ENCODE assay signal across 18 cellular contexts in the genomic region with DNA sequence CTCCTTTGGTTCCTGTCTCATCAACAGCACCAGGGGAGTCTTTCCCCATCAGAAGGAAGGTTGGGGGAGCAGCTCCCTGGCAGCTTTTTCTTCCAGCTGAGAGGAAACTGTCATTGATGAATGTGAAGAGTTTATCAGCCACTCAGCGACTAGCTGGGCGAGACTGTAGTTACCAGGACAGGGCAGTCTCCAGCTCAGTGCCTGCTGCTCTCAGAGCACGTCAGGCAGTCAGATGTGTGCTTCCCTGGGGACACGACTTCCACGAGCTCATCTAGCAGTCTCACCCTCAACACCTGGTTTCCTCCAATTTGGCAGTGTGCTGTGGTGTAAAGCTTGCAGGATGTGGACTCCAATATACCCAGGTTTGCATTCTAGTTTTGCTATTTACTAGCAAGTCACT. TPM values are rescaled to one million over a fixed set of nuclear protein-coding genes. Genes with fewer than 3 reads are reported as not detected.
DNase-seq lines count a peak whose midpoint lies in the region; ATAC-seq and TF ChIP-seq lines count a peak whose summit lies in the region.
"Had no signal": no experiment of that assay in that cellular context is flagged by ENCODE, and none has a peak within 500 bp of the region (broad histone marks: within the 10 kb centered on the region; RNA-seq: fewer than 3 reads in every experiment).

No MANE protein-coding gene starts in this region.

- H3K27me3 ChIP-seq in right cardiac atrium (ENCODE audit: control insufficient read depth, insufficient read depth) (no peaks in the 10 kb centered on the region), suprapubic skin (no peaks in the 10 kb centered on the region)
- H3K27me3 ChIP-seq: pancreas had no signal

- H3K27me3 Mint-ChIP-seq in activated T-cell treated with anti-CD3 and anti-CD28 coated beads, Interleukin-2, amount 50 U/mL, for 72 hours (ENCODE audit: low read depth) = no peaks in the 10 kb centered on the region
- H3K27me3 Mint-ChIP-seq: IgD-negative memory B cell, type B pancreatic cell had no signal

- peak overlapping the region; percentile 17 for H3K27ac Mint-ChIP-seq in activated T-cell treated with anti-CD3 and anti-CD28 coated beads, Interleukin-2, amount 50 U/mL, for 72 hours
- H3K27ac Mint-ChIP-seq: activated CD8-positive, alpha-beta T cell treated with anti-CD3 and anti-CD28 coated beads, Interleukin-2, amount 10 ng/mL, durations not matched to agents 7 days and 5 days; activated naive CD4-positive, alpha-beta T cell treated with anti-CD3 and anti-CD28 coated beads for 36 hours; IgD-negative memory B cell; type B pancreatic cell had no signal

- no peak for TF ChIP-seq POLR2A in suprapubic skin (IDR thresholded peaks at IDR 0.05)

- no peak overlapping the region for H3K4me3 Mint-ChIP-seq in activated T-cell treated with anti-CD3 and anti-CD28 coated beads, Interleukin-2, amount 50 U/mL, for 72 hours
- H3K4me3 Mint-ChIP-seq: activated CD8-positive, alpha-beta T cell treated with anti-CD3 and anti-CD28 coated beads, Interleukin-2, amount 10 ng/mL, durations not matched to agents 7 days and 5 days; activated naive CD4-positive, alpha-beta T cell treated with anti-CD3 and anti-CD28 coated beads for 36 hours; type B pancreatic cell had no signal

- no peaks in the 10 kb centered on the region for H3K4me1 Mint-ChIP-seq in activated T-cell treated with anti-CD3 and anti-CD28 coated beads, Interleukin-2, amount 50 U/mL, for 72 hours (ENCODE audit: low read depth)

- TF ChIP-seq CTCF in astrocyte of the spinal cord (IDR thresholded peaks at IDR 0.05; ENCODE audit: low read depth, low read length) = no peak
- TF ChIP-seq CTCF in suprapubic skin (IDR thresholded peaks at IDR 0.05) = no peak

- H3K4me3 ChIP-seq in astrocyte of the spinal cord (ENCODE audit: low read depth, low read length) (no peak overlapping the region), right cardiac atrium (ENCODE audit: low read length) (no peak overlapping the region), suprapubic skin (no peak overlapping the region)
- H3K4me3 ChIP-seq: lung, pancreas had no signal

- TF ChIP-seq EP300 in suprapubic skin (IDR thresholded peaks at IDR 0.05) = no peak

- H3K9me3 Mint-ChIP-seq in activated T-cell treated with anti-CD3 and anti-CD28 coated beads, Interleukin-2, amount 50 U/mL, for 72 hours = no peaks in the 10 kb centered on the region
- H3K9me3 Mint-ChIP-seq: activated naive CD4-positive, alpha-beta T cell treated with anti-CD3 and anti-CD28 coated beads for 36 hours; IgD-negative memory B cell; type B pancreatic cell had no signal

- intact Hi-C loops in right cardiac atrium (cut with DNase I) = no loop called here

- no peak for DNase-seq in activated T-cell treated with anti-CD3 and anti-CD28 coated beads, Interleukin-2, amount 50 U/mL, for 72 hours
- DNase-seq in activated T-cell treated with anti-CD3 and anti-CD28 coated beads for 4 hours (no peak), astrocyte of the spinal cord (ENCODE audit: low read depth, low spot score) (peak; percentile 19), right cardiac atrium (peak in 1 of 3 donors; percentile 62), suprapubic skin (ENCODE audit: low spot score in 2 of 2) (peak; percentile 40 to 54), CD1c-positive myeloid dendritic cell (ENCODE audit: extremely low spot score) (no peak), NCI-H2196 treated with DMSO at 0.1 percent for 48 hours (lab: John Stamatoyannopoulos, UW; ENCODE audit: unreplicated experiment) (no peak)
- DNase-seq: activated CD8-positive, alpha-beta T cell treated with anti-CD3 and anti-CD28 coated beads, Interleukin-2, amount 10 ng/mL, durations not matched to agents 7 days and 5 days; activated naive CD4-positive, alpha-beta T cell treated with anti-CD3 and anti-CD28 coated beads for 36 hours; NCI-H1436 treated with DMSO at 0.1 percent for 48 hours; NCI-H774; pancreas; SIG-M5 had no signal

- in situ Hi-C loops in astrocyte of the spinal cord (cut with HindIII; ENCODE audit: low sequenced_read_pairs) = no loop called here

- no peaks in the 10 kb centered on the region for H3K9me3 ChIP-seq in right cardiac atrium (ENCODE audit: control insufficient read depth, low read length)
- H3K9me3 ChIP-seq in suprapubic skin = no peaks in the 10 kb centered on the region
- H3K9me3 ChIP-seq: pancreas had no signal

- H3K27ac ChIP-seq in right cardiac atrium (ENCODE audit: low read length) = no peak overlapping the region
- H3K27ac ChIP-seq in suprapubic skin = no peak overlapping the region
- H3K27ac ChIP-seq: pancreas had no signal

- H3K36me3 Mint-ChIP-seq in activated T-cell treated with anti-CD3 and anti-CD28 coated beads, Interleukin-2, amount 50 U/mL, for 72 hours (ENCODE audit: insufficient read depth in 2 of 2) = no peaks in the 10 kb centered on the region
- H3K36me3 Mint-ChIP-seq: type B pancreatic cell had no signal

- H3K4me1 ChIP-seq in right cardiac atrium (ENCODE audit: control insufficient read depth, insufficient read depth, low read length) = peaks cover 8% of the 10 kb centered on the region
- peaks cover 20% of the 10 kb centered on the region for H3K4me1 ChIP-seq in suprapubic skin

- H3K36me3 ChIP-seq in suprapubic skin = peaks cover 5% of the 10 kb centered on the region
- H3K36me3 ChIP-seq: pancreas had no signal

- ATAC-seq in activated T-cell treated with anti-CD3 and anti-CD28 coated beads, Interleukin-2, amount 50 U/mL, for 72 hours (replicated peaks in 1 of 2) = no peak
- ATAC-seq in right cardiac atrium (peak; percentile 63 to 68), HG03521 (IDR thresholded peaks at IDR 0.05; ENCODE audit: unreplicated experiment) (no peak)
- ATAC-seq: activated CD8-positive, alpha-beta T cell treated with anti-CD3 and anti-CD28 coated beads, Interleukin-2, amount 10 ng/mL, durations not matched to agents 7 days and 5 days had no signal

- WGBS in right cardiac atrium = 25% methylated on average over 5 of the region's 5 CpGs
- WGBS in suprapubic skin = 68% methylated on average over 5 of the region's 5 CpGs

RNA-seq across cellular contexts. Expression of gene C1QTNF4, which starts 12.5 kb away (rescaled TPM):
- under 1 TPM; 0.19 to 0.74 TPM for total RNA-seq in activated T-cell treated with anti-CD3 and anti-CD28 coated beads, Interleukin-2, amount 50 U/mL, for 72 hours
- under 1 TPM; 0.33 to 0.74 (median 0.48) TPM for total RNA-seq in right cardiac atrium
- polyA plus RNA-seq in right cardiac atrium = 0.68 TPM
- total RNA-seq in suprapubic skin = 1 to 10 TPM in 2 of 4 donors, under 1 TPM in 2; 0.76 to 1.9 (median 1.4) TPM
- total RNA-seq: activated CD8-positive, alpha-beta T cell treated with anti-CD3 and anti-CD28 coated beads, Interleukin-2, amount 10 ng/mL, durations not matched to agents 7 days and 5 days; activated naive CD4-positive, alpha-beta T cell treated with anti-CD3 and anti-CD28 coated beads for 36 hours had no signal
- polyA plus RNA-seq: IgD-negative memory B cell had no signal

RNA-seq across cellular contexts. Expression of gene FAM180B, which starts 20.3 kb away (rescaled TPM):
- under 1 TPM; 0.16 to 0.24 TPM for total RNA-seq in activated T-cell treated with anti-CD3 and anti-CD28 coated beads, Interleukin-2, amount 50 U/mL, for 72 hours
- under 1 TPM in 2 of 4 donors, not detected in 2; 0.17 to 0.32 TPM for total RNA-seq in right cardiac atrium
- polyA plus RNA-seq in right cardiac atrium = 0.25 TPM
- 1 to 10 TPM in 2 of 4 donors, under 1 TPM in 1, not detected in 1; 0.72 to 2.3 (median 1.7) TPM for total RNA-seq in suprapubic skin
- total RNA-seq: activated CD8-positive, alpha-beta T cell treated with anti-CD3 and anti-CD28 coated beads, Interleukin-2, amount 10 ng/mL, durations not matched to agents 7 days and 5 days; activated naive CD4-positive, alpha-beta T cell treated with anti-CD3 and anti-CD28 coated beads for 36 hours; epithelial cell of proximal tubule had no signal
- polyA plus RNA-seq: IgD-negative memory B cell, pancreas had no signal

RNA-seq across cellular contexts. Expression of gene NDUFS3, which starts 27.9 kb away (rescaled TPM):
- total RNA-seq in activated T-cell treated with anti-CD3 and anti-CD28 coated beads, Interleukin-2, amount 50 U/mL, for 72 hours = 10 to 100 TPM; 78.9 to 84.2 TPM
- total RNA-seq in right cardiac atrium = 100 to 1,000 TPM; 143 to 189 (median 165) TPM
- polyA plus RNA-seq in right cardiac atrium = 260 TPM
- total RNA-seq in suprapubic skin = 10 to 100 TPM; 41.3 to 79.5 (median 62.5) TPM

RNA-seq across cellular contexts. Expression of gene KBTBD4, which starts 28.0 kb away (rescaled TPM):
- 10 to 100 TPM; 17.2 to 18.6 TPM for total RNA-seq in activated T-cell treated with anti-CD3 and anti-CD28 coated beads, Interleukin-2, amount 50 U/mL, for 72 hours
- 10 to 100 TPM; 14.2 to 18.1 (median 14.6) TPM for total RNA-seq in right cardiac atrium
- polyA plus RNA-seq in right cardiac atrium = 8.1 TPM
- 10 to 100 TPM; 18.4 to 32.2 (median 21.2) TPM for total RNA-seq in suprapubic skin

RNA-seq across cellular contexts. Expression of gene MTCH2, which starts 35.6 kb away (rescaled TPM):
- total RNA-seq in activated T-cell treated with anti-CD3 and anti-CD28 coated beads, Interleukin-2, amount 50 U/mL, for 72 hours = 10 to 100 TPM; 47.9 to 56.2 TPM
- total RNA-seq in right cardiac atrium (10 to 100 TPM; 68.4 to 78.6 (median 74.1) TPM), suprapubic skin (10 to 100 TPM; 31.1 to 60.9 (median 51.2) TPM)
- polyA plus RNA-seq in right cardiac atrium = 43.9 TPM

Comparison
In these comparisons a context has a peak if more than half of its experiments do, and no peak if none do; other contexts are left out.
1. ATAC-seq: peak in right cardiac atrium (2 of 2); none in activated T-cell treated with anti-CD3 and anti-CD28 coated beads, Interleukin-2, amount 50 U/mL, for 72 hours (0 of 2) and HG03521 (single experiment).
2. DNase-seq: peak in astrocyte of the spinal cord (single experiment) and suprapubic skin (2 of 2); none in activated T-cell treated with anti-CD3 and anti-CD28 coated beads, Interleukin-2, amount 50 U/mL, for 72 hours (0 of 2), activated T-cell treated with anti-CD3 and anti-CD28 coated beads for 4 hours (single experiment), CD1c-positive myeloid dendritic cell (single experiment) and NCI-H2196 treated with DMSO at 0.1 percent for 48 hours (single experiment).